In genomic region chr15:62021991-62022600, GRCh38 we compare ENCODE assay signal across 10 cellular contexts. TPM values are rescaled to one million over a fixed set of nuclear protein-coding genes. Genes with fewer than 3 reads are reported as not detected.
DNase-seq lines count a peak whose midpoint lies in the region; ATAC-seq and TF ChIP-seq lines count a peak whose summit lies in the region.
"Had no signal": no experiment of that assay in that cellular context is flagged by ENCODE, and none has a peak within 500 bp of the region (broad histone marks: within the 10 kb centered on the region; RNA-seq: fewer than 3 reads in every experiment).

No MANE protein-coding gene starts in this region.

- TF ChIP-seq CTCF in AG09309 (IDR thresholded peaks at IDR 0.05; ENCODE audit: control insufficient read depth, insufficient read depth, low read depth, low read length, missing control alignments) (peak; percentile 18), GM12874 (IDR thresholded peaks at IDR 0.05; ENCODE audit: insufficient read depth, low read depth, low read length) (0 out of 2 replicates have a peak, but pooled peaks have one; percentile 6), PC-9 (conservative IDR thresholded peaks at IDR 0.05) (peak; percentile 55), fibroblast of pulmonary artery (IDR thresholded peaks at IDR 0.05; ENCODE audit: low read length, missing control alignments) (peak; percentile 45)

- intact Hi-C loops in PC-9 (cut with micrococcal nuclease; ENCODE audit: unreplicated experiment), result no loop called here

- H3K9me2 ChIP-seq in PC-9 (ENCODE audit: insufficient read depth), result no peaks in the 10 kb centered on the region

- ATAC-seq in HG02610 (IDR thresholded peaks at IDR 0.05; ENCODE audit: unreplicated experiment) (no peak), HG03025 (IDR thresholded peaks at IDR 0.05; ENCODE audit: low FRiP score, unreplicated experiment) (no peak)

- no peak overlapping the region for H3K4me2 ChIP-seq in PC-9

- no peaks in the 10 kb centered on the region for H3K79me2 ChIP-seq in PC-9 (ENCODE audit: low read depth)

- H3K4me3 ChIP-seq in AG09309 (ENCODE audit: control insufficient read depth, low read depth, low read length), result no peak overlapping the region
- H3K4me3 ChIP-seq in PC-9, result no peak overlapping the region
- H3K4me3 ChIP-seq in fibroblast of pulmonary artery (replicated peaks; ENCODE audit: low read depth, low read length), result no peak overlapping the region

- H3K36me3 ChIP-seq in PC-9 (ENCODE audit: low read depth), result 0 out of 2 replicates have a peak, but pooled peaks cover 12% of the 10 kb centered on the region

- no peaks in the 10 kb centered on the region for H3K27me3 ChIP-seq in PC-9 (ENCODE audit: insufficient read depth, low read depth)

- H3F3A ChIP-seq in PC-9 (ENCODE audit: insufficient read depth, low read depth), result no peaks in the 10 kb centered on the region

- CTCF ChIA-PET in PC-9 (lab: Charles Lee), result no interaction called here

- no peaks in the 10 kb centered on the region for H3K4me1 ChIP-seq in PC-9 (replicated peaks; ENCODE audit: insufficient read depth)

- no peaks in the 10 kb centered on the region for H3K9me3 ChIP-seq in PC-9 (ENCODE audit: insufficient read depth, low read depth)

- no peaks in the 10 kb centered on the region for H4K20me1 ChIP-seq in PC-9 (ENCODE audit: insufficient read depth)

- POLR2A ChIA-PET in PC-9 (lab: Charles Lee; ENCODE audit: unreplicated experiment), result interaction anchor here (0.6 kb wide), 1 partner anchor 834 kb away, joined by 7 read pairs; no protein-coding TSS in a partner anchor

- H2AFZ ChIP-seq in PC-9, result no peak overlapping the region

- BruUV-seq in PC-9 (replicated peaks; lab: Mats Ljungman, UMichigan), result no TSS peak

- H3K27ac ChIP-seq in PC-9, result no peak overlapping the region

- no peak for DNase-seq in AG09309 (ENCODE audit: low read depth)
- DNase-seq in PC-9, result no peak
- peak; percentile 16 for DNase-seq in fibroblast of pulmonary artery (ENCODE audit: low read depth)
- DNase-seq in stimulated activated CD8-positive, alpha-beta memory T cell treated with anti-CD3 and anti-CD28 coated beads, Interleukin-4, amount 100 ng/mL, for 48 hours, result no peak
- DNase-seq in NCI-H510A (lab: John Stamatoyannopoulos, UW), result no peak
- DNase-seq: head of caudate nucleus, NCI-H1092 treated with DMSO at 0.1 percent for 48 hours had no signal

RNA-seq across cellular contexts. Expression of gene VPS13C, which starts 38.2 kb away (rescaled TPM):
- 40.0 and 48.9 TPM in 2 replicates for total RNA-seq in PC-9 (2021)

RNA-seq across cellular contexts. Expression of gene C2CD4A, which starts 44.7 kb away (rescaled TPM):
- 0.09 TPM in 1 of 2 replicates, not detected in the other for total RNA-seq in PC-9 (2021)
